7 cellular contexts compared by ENCODE assay signal in genomic region chr3:152405915-152406802, GRCh38.
DNase-seq lines count a peak whose midpoint lies in the region; ATAC-seq and TF ChIP-seq lines count a peak whose summit lies in the region.

No MANE protein-coding gene starts in this region.

- no peak overlapping the region for H3K4me2 ChIP-seq in SK-N-SH

- ATAC-seq in heart left ventricle (peak in 3 of 4 donors; percentile 30 to 64 (median 58)), GM18907 (IDR thresholded peaks at IDR 0.05; ENCODE audit: unreplicated experiment) (no peak)

- CTCF ChIA-PET in SK-N-SH (lab: Yijun Ruan, JAX): interaction anchor here (1.0 to 1.4 kb wide), 3 partner anchors 15 to 50 kb away, joined by 3 read pairs; no protein-coding TSS in a partner anchor

- POLR2A ChIA-PET in SK-N-SH (lab: Yijun Ruan, JAX): no interaction called here

- TF ChIP-seq RAD21 in SK-N-SH (IDR thresholded peaks at IDR 0.05; ENCODE audit: low read length): no peak

- DNase-seq in HPDE6-E6E7 (ENCODE audit: extremely low spot score) (peak; percentile 20), SK-N-SH (no peak), heart left ventricle (peak in 1 of 5 donors; percentile 36), stromal cell of bone marrow (ENCODE audit: low read depth) (peak; percentile 91), NCI-H1048 (lab: John Stamatoyannopoulos, UW) (no peak)
- no peak for DNase-seq in activated CD8-positive, alpha-beta memory T cell treated with anti-CD3 and anti-CD28 coated beads for 24 hours

- H3K27me3 ChIP-seq in SK-N-SH (ENCODE audit: insufficient read depth) (no peaks in the 10 kb centered on the region), heart left ventricle (no peaks in the 10 kb centered on the region)

- intact Hi-C loops in heart left ventricle (cut with DNase I): loop anchor here in 1 of 10 donors (10.0 kb wide), 1 partner anchor 131 kb away; no protein-coding TSS in a partner anchor

- H3K4me1 ChIP-seq in SK-N-SH (ENCODE audit: control insufficient read depth in 1 of 2, insufficient read depth in 2 of 2, low read depth in 1 of 2, low read length in 1 of 2) (peaks cover 4 to 37% of the 10 kb centered on the region in 2 experiments; a peak in 3 of 4 replicates), heart left ventricle (peaks cover 7 to 80% (median 63%) of the 10 kb centered on the region in 12 donors)

- H3K36me3 ChIP-seq in SK-N-SH (replicated peaks in 1 of 2; ENCODE audit: control insufficient read depth in 1 of 2, insufficient read depth in 2 of 2, low read length in 1 of 2) (peaks cover 0 to 9% of the 10 kb centered on the region in 2 experiments), heart left ventricle (no peaks in the 10 kb centered on the region)

- H3K4me3 ChIP-seq in SK-N-SH (ENCODE audit: low read depth in 2 of 2, low read length in 1 of 2) (no peak overlapping the region), heart left ventricle (peak overlapping the region in 3 of 12 donors; percentile 17 to 25 (median 20))

- peaks cover 89% of the 10 kb centered on the region for H4K20me1 ChIP-seq in SK-N-SH (ENCODE audit: insufficient read depth)

- no peak for TF ChIP-seq POLR2A in heart left ventricle (IDR thresholded peaks at IDR 0.05)

- H3K9me3 ChIP-seq in SK-N-SH: no peaks in the 10 kb centered on the region
- H3K9me3 ChIP-seq in heart left ventricle: no peaks in the 10 kb centered on the region

- no peak overlapping the region for H2AFZ ChIP-seq in SK-N-SH (ENCODE audit: low read depth)

- no peak for TF ChIP-seq CTCF in SK-N-SH (IDR thresholded peaks at IDR 0.05)
- TF ChIP-seq CTCF in heart left ventricle (IDR thresholded peaks at IDR 0.05): no peak

- H3K27ac ChIP-seq in SK-N-SH (ENCODE audit: low read depth in 2 of 2, low read length in 1 of 2) (peak overlapping the region in 1 of 2 experiments; percentile 67; a peak in 3 of 4 replicates), heart left ventricle (peak overlapping the region; percentile 68 to 94 (median 84))

- H3K9me2 ChIP-seq in SK-N-SH: no peaks in the 10 kb centered on the region

- no peak overlapping the region for H3K9ac ChIP-seq in SK-N-SH

- 96% methylated on average over 3 of the region's 3 CpGs for WGBS in SK-N-SH (ENCODE audit: low lambda C conversion rate)
- WGBS in heart left ventricle, 4 donors: 62 to 83% (median 71%) methylated on average over 3 of the region's 3 CpGs

- peaks cover 15% of the 10 kb centered on the region for H3F3A ChIP-seq in SK-N-SH (replicated peaks; ENCODE audit: insufficient read depth)

- H3K79me2 ChIP-seq in SK-N-SH (ENCODE audit: insufficient read depth): peaks cover 100% of the 10 kb centered on the region

- TF ChIP-seq EP300 in SK-N-SH (IDR thresholded peaks at IDR 0.05; ENCODE audit: borderline replicate concordance in 1 of 2, low read depth in 1 of 2, low read length in 1 of 2): no peak

TF ChIP-seq in SK-N-SH, 30 proteins besides CTCF, POLR2A, EP300 and RAD21:
- TF ChIP-seq, protein P1, sequence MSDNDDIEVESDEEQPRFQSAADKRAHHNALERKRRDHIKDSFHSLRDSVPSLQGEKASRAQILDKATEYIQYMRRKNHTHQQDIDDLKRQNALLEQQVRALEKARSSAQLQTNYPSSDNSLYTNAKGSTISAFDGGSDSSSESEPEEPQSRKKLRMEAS (IDR thresholded peaks at IDR 0.05; ENCODE audit: low read depth): no peak
- TF ChIP-seq USF2 (IDR thresholded peaks at IDR 0.05; ENCODE audit: borderline replicate concordance, low read depth, low read length): no peak
- TF ChIP-seq PBX3 (IDR thresholded peaks at IDR 0.05): peak; percentile 70
- no peak for TF ChIP-seq JUND (IDR thresholded peaks at IDR 0.05)
- no peak for TF ChIP-seq FOSL2 (IDR thresholded peaks at IDR 0.05; ENCODE audit: borderline replicate concordance, low read depth)
- no peak for TF ChIP-seq NRF1 (IDR thresholded peaks at IDR 0.05; ENCODE audit: low read depth, low read length)
- TF ChIP-seq RXRA (IDR thresholded peaks at IDR 0.05; ENCODE audit: borderline replicate concordance, low read depth): no peak

Comparison
In these comparisons a context has a peak if more than half of its experiments do, and no peak if none do; other contexts are left out.
1. DNase-seq: peak in HPDE6-E6E7 (single experiment) and stromal cell of bone marrow (single experiment); none in SK-N-SH (single experiment), activated CD8-positive, alpha-beta memory T cell treated with anti-CD3 and anti-CD28 coated beads for 24 hours (single experiment) and NCI-H1048 (single experiment).